In the genomic region with DNA sequence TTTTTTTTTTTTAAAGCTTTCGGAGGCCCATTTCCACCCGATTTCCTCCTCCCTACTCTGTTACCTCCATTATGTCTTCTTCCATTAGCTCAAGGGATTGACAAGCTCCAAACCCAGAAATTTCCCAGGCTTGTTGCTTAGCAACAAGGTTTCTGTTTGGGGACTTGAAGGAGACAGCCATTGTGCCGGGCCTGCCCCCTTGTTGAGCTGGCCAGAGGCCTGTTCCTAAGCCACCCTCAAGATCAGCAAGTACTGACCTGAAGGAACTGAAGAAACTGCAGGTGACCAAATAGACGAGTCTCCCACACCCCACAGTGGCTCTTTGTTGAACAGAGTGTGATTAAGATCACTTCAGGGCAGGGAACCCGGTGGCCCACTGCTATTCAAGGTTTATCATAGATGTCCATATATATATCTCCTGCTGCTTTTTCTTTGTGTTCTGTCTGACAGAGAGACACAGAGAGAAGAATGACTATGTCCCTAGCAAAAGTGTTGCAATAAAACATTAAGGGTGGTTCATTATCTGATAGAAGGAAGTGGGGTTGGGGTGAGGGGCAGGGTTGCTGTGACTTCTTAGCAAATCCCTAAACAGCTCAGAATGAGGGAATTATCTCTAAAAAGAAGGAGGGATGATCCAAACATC, we compare ENCODE assay signal across 9 cellular contexts.
A peak's percentile ranks its signal among the peaks of the same experiment; 100 is the strongest.
DNase-seq lines count a peak whose midpoint lies in the region; ATAC-seq lines count a peak whose summit lies in the region.
"Had no signal": no experiment of that assay in that cellular context is flagged by ENCODE, and none has a peak within 500 bp of the region (broad histone marks: within the 10 kb centered on the region; RNA-seq: fewer than 3 reads in every experiment).

No MANE protein-coding gene starts in this region.

- DNase-seq in COLO829 (ENCODE audit: low spot score) (peak; percentile 37), NCI-H2196 treated with DMSO at 0.1 percent for 48 hours (lab: John Stamatoyannopoulos, UW; ENCODE audit: unreplicated experiment) (peak; percentile 16), caudate nucleus (lab: John Stamatoyannopoulos, UW) (peak in 10 of 61 donors; percentile 16 to 52 (median 27)), midbrain (lab: John Stamatoyannopoulos, UW) (peak; percentile 61), AG08396 (ENCODE audit: low spot score) (no peak), hepatic stellate cell (ENCODE audit: low spot score) (no peak), medulla oblongata (ENCODE audit: extremely low spot score) (no peak)
- DNase-seq: amniotic stem cell had no signal

- no peak for ATAC-seq in HG02623 (IDR thresholded peaks at IDR 0.05; ENCODE audit: unreplicated experiment)

- H3K27ac ChIP-seq in caudate nucleus (ENCODE audit: low read depth, low read length) = peak overlapping the region; percentile 96

Comparison
In these comparisons a context has a peak if more than half of its experiments do, and no peak if none do; other contexts are left out.
1. DNase-seq: peak in COLO829 (single experiment), NCI-H2196 treated with DMSO at 0.1 percent for 48 hours (single experiment) and midbrain (single experiment); none in AG08396 (single experiment), hepatic stellate cell (single experiment) and medulla oblongata (single experiment).